In genomic region chr7:35255909-35256876, GRCh38 we compare ENCODE assay signal across 29 cellular contexts. TPM values are rescaled to one million over a fixed set of nuclear protein-coding genes. Genes with fewer than 3 reads are reported as not detected.
DNase-seq lines count a peak whose midpoint lies in the region; ATAC-seq and TF ChIP-seq lines count a peak whose summit lies in the region.
"Had no signal": no experiment of that assay in that cellular context is flagged by ENCODE, and none has a peak within 500 bp of the region (broad histone marks: within the 10 kb centered on the region; RNA-seq: fewer than 3 reads in every experiment).

No MANE protein-coding gene starts in this region.

- intact Hi-C loops in OCI-LY7 (cut with micrococcal nuclease; ENCODE audit: unreplicated experiment), result no loop called here

- no peak for ATAC-seq in activated T-cell treated with anti-CD3 and anti-CD28 coated beads, Interleukin-2, amount 50 U/mL, for 72 hours (replicated peaks in 1 of 2)
- ATAC-seq in GM21529 (IDR thresholded peaks at IDR 0.05; ENCODE audit: unreplicated experiment), result no peak
- ATAC-seq: activated naive CD4-positive, alpha-beta T cell treated with anti-CD3 and anti-CD28 coated beads, Interleukin-2, amount 50 U/mL, for 72 hours; esophagus mucosa; natural killer cell; SK-N-SH treated with all-trans-retinoic acid at 6 μM for 48 hours; stimulated activated effector memory CD8-positive, alpha-beta T cell treated with anti-CD3 and anti-CD28 coated beads, Interleukin-12 subunit alpha, Interleukin-12 subunit beta, amount 100 ng/mL, for 72 hours had no signal

- TF ChIP-seq CTCF in OCI-LY7 (conservative IDR thresholded peaks at IDR 0.05; ENCODE audit: low read length) (no peak), right atrium auricular region (IDR thresholded peaks at IDR 0.05) (no peak), osteoblast (IDR thresholded peaks at IDR 0.05; ENCODE audit: extremely low read depth, low read depth, low read length) (no peak)

- no peaks in the 10 kb centered on the region for H3K9me2 ChIP-seq in OCI-LY7 (ENCODE audit: insufficient read depth, low read length)

- peak overlapping the region in 1 of 2 donors; percentile 7 for H3K4me3 Mint-ChIP-seq in activated T-cell treated with anti-CD3 and anti-CD28 coated beads, Interleukin-2, amount 50 U/mL, for 72 hours
- no peak overlapping the region for H3K4me3 Mint-ChIP-seq in activated T-cell treated with anti-CD3 and anti-CD28 coated beads, Interleukin-2, amount 50 U/mL, for 24 hours
- H3K4me3 Mint-ChIP-seq: natural killer cell; stimulated activated effector memory CD8-positive, alpha-beta T cell treated with anti-CD3 and anti-CD28 coated beads, Interleukin-12 subunit alpha, Interleukin-12 subunit beta, amount 100 ng/mL, for 72 hours had no signal

- H3K36me3 Mint-ChIP-seq in activated T-cell treated with anti-CD3 and anti-CD28 coated beads, Interleukin-2, amount 50 U/mL, for 72 hours (ENCODE audit: insufficient read depth in 2 of 2), result peaks cover 1 to 3% of the 10 kb centered on the region in 2 donors
- H3K36me3 Mint-ChIP-seq in activated T-cell treated with anti-CD3 and anti-CD28 coated beads, Interleukin-2, amount 50 U/mL, for 24 hours (ENCODE audit: low read depth), result no peaks in the 10 kb centered on the region
- H3K36me3 Mint-ChIP-seq: mesothelial cell of epicardium, natural killer cell had no signal

- no peaks in the 10 kb centered on the region for H3K9me3 Mint-ChIP-seq in activated T-cell treated with anti-CD3 and anti-CD28 coated beads, Interleukin-2, amount 50 U/mL, for 72 hours
- peaks cover 3% of the 10 kb centered on the region for H3K9me3 Mint-ChIP-seq in activated T-cell treated with anti-CD3 and anti-CD28 coated beads, Interleukin-2, amount 50 U/mL, for 24 hours
- H3K9me3 Mint-ChIP-seq: activated naive CD4-positive, alpha-beta T cell treated with anti-CD3 and anti-CD28 coated beads, Interleukin-2, amount 50 U/mL, for 72 hours; mesothelial cell of epicardium; natural killer cell had no signal

- H3K4me2 ChIP-seq in OCI-LY7 (ENCODE audit: low read length) (no peak overlapping the region), osteoblast (ENCODE audit: insufficient read depth, low read length) (no peak overlapping the region)
- H3K4me2 ChIP-seq: BLaER1 had no signal

- H3K27ac Mint-ChIP-seq in activated T-cell treated with anti-CD3 and anti-CD28 coated beads, Interleukin-2, amount 50 U/mL, for 72 hours, result peak overlapping the region; percentile 40
- no peak overlapping the region for H3K27ac Mint-ChIP-seq in activated T-cell treated with anti-CD3 and anti-CD28 coated beads, Interleukin-2, amount 50 U/mL, for 24 hours
- H3K27ac Mint-ChIP-seq: natural killer cell; stimulated activated effector memory CD8-positive, alpha-beta T cell treated with anti-CD3 and anti-CD28 coated beads, Interleukin-12 subunit alpha, Interleukin-12 subunit beta, amount 100 ng/mL, for 72 hours had no signal

- no peaks in the 10 kb centered on the region for H3K36me3 ChIP-seq in OCI-LY7 (ENCODE audit: insufficient read depth, low read length)
- no peaks in the 10 kb centered on the region for H3K36me3 ChIP-seq in right atrium auricular region
- no peaks in the 10 kb centered on the region for H3K36me3 ChIP-seq in osteoblast (ENCODE audit: insufficient read depth, low read length)
- H3K36me3 ChIP-seq: ascending aorta, BLaER1, suprapubic skin had no signal

- no peak overlapping the region for H3K27ac ChIP-seq in OCI-LY7 (ENCODE audit: low read depth, low read length, poor library complexity, severe bottlenecking)
- peak overlapping the region; percentile 88 to 95 for H3K27ac ChIP-seq in right atrium auricular region
- no peak overlapping the region for H3K27ac ChIP-seq in osteoblast (ENCODE audit: low read depth, low read length)
- H3K27ac ChIP-seq: ascending aorta, BLaER1, RWPE1, suprapubic skin had no signal

- H4K20me1 ChIP-seq in OCI-LY7 (ENCODE audit: insufficient read depth, low read length) (no peaks in the 10 kb centered on the region), osteoblast (ENCODE audit: insufficient read depth, low read length) (no peaks in the 10 kb centered on the region)
- H4K20me1 ChIP-seq: BLaER1 had no signal

- peaks cover 84% of the 10 kb centered on the region for H3K27me3 Mint-ChIP-seq in activated T-cell treated with anti-CD3 and anti-CD28 coated beads, Interleukin-2, amount 50 U/mL, for 72 hours (ENCODE audit: low read depth)
- peaks cover 92% of the 10 kb centered on the region for H3K27me3 Mint-ChIP-seq in activated T-cell treated with anti-CD3 and anti-CD28 coated beads, Interleukin-2, amount 50 U/mL, for 24 hours

- H3K4me3 ChIP-seq in OCI-LY7 (ENCODE audit: low read depth, low read length, poor library complexity, severe bottlenecking), result no peak overlapping the region
- H3K4me3 ChIP-seq in right atrium auricular region, result peak overlapping the region; percentile 81 to 83
- no peak overlapping the region for H3K4me3 ChIP-seq in osteoblast (ENCODE audit: insufficient read depth, low read length)
- H3K4me3 ChIP-seq: ascending aorta, BLaER1, suprapubic skin had no signal

- no TSS peak for BruUV-seq in OCI-LY7 (replicated peaks; lab: Mats Ljungman, UMichigan)

- H3K9me3 ChIP-seq in OCI-LY7 (ENCODE audit: low read length) (no peaks in the 10 kb centered on the region), right atrium auricular region (no peaks in the 10 kb centered on the region), osteoblast (ENCODE audit: low read depth, low read length) (peaks cover 2% of the 10 kb centered on the region)
- H3K9me3 ChIP-seq: ascending aorta, Caco-2, suprapubic skin had no signal

- H3K27me3 ChIP-seq in right atrium auricular region (no peaks in the 10 kb centered on the region), osteoblast (ENCODE audit: insufficient read depth, low read length) (peaks cover 97% of the 10 kb centered on the region)

- CTCF ChIA-PET in OCI-LY7 (lab: Charles Lee; ENCODE audit: unreplicated experiment), result no interaction called here

- no peak for DNase-seq in activated T-cell treated with anti-CD3 and anti-CD28 coated beads, Interleukin-2, amount 50 U/mL, for 72 hours
- no peak for DNase-seq in activated T-cell treated with anti-CD3 and anti-CD28 coated beads, Interleukin-2, amount 50 U/mL, for 24 hours
- DNase-seq in OCI-LY7 (ENCODE audit: low spot score) (peak; percentile 13), right atrium auricular region (ENCODE audit: low spot score) (no peak), osteoblast (ENCODE audit: insufficient read length, low spot score, missing footprints) (peak; percentile 81), NCI-H146 (lab: John Stamatoyannopoulos, UW) (no peak)
- DNase-seq in activated CD8-positive, alpha-beta memory T cell treated with anti-CD3 and anti-CD28 coated beads, Interleukin-2, amount 50 U/mL, for 48 hours, result no peak
- DNase-seq: activated CD4-positive, CD25-positive, alpha-beta regulatory T cell; Caco-2; effector memory CD4-positive, alpha-beta T cell; IMR-90; natural killer cell; NCI-H1694 treated with DMSO at 0.1 percent for 48 hours; NCI-H2171 treated with DMSO at 0.1 percent for 48 hours; stimulated activated CD4-positive, alpha-beta T cell treated with anti-CD3 and anti-CD28 coated beads, Interleukin-1b, Interleukin-23, amount 100 ng/mL, for 48 hours; T1000 had no signal

- H3K4me1 Mint-ChIP-seq in activated T-cell treated with anti-CD3 and anti-CD28 coated beads, Interleukin-2, amount 50 U/mL, for 72 hours (ENCODE audit: low read depth), result peaks cover 32% of the 10 kb centered on the region
- peaks cover 23% of the 10 kb centered on the region for H3K4me1 Mint-ChIP-seq in activated T-cell treated with anti-CD3 and anti-CD28 coated beads, Interleukin-2, amount 50 U/mL, for 24 hours (ENCODE audit: low read depth)

- H3K79me2 ChIP-seq in OCI-LY7 (ENCODE audit: insufficient read depth, low read depth, low read length), result peaks cover 9% of the 10 kb centered on the region; the same call in 1 of the 2 replicates
- H3K79me2 ChIP-seq in osteoblast (ENCODE audit: insufficient read depth, low read length), result no peaks in the 10 kb centered on the region

- POLR2A ChIA-PET in OCI-LY7 (lab: Charles Lee), result interaction anchor here (0.6 to 1.4 kb wide), 2 partner anchors 11 kb away, joined by 4 to 9 read pairs; no protein-coding TSS in a partner anchor

- H3K4me1 ChIP-seq in OCI-LY7 (ENCODE audit: insufficient read depth, low read length, poor library complexity, severe bottlenecking), result peaks cover 3% of the 10 kb centered on the region
- H3K4me1 ChIP-seq in right atrium auricular region, result peaks cover 0 to 28% of the 10 kb centered on the region in 2 donors
- H3K4me1 ChIP-seq in osteoblast (ENCODE audit: insufficient read depth, low read length), result no peaks in the 10 kb centered on the region
- H3K4me1 ChIP-seq: ascending aorta, Caco-2 had no signal

- H2AFZ ChIP-seq in OCI-LY7 (ENCODE audit: low read length) (no peak overlapping the region), osteoblast (ENCODE audit: low read length) (no peak overlapping the region)

RNA-seq across cellular contexts. Expression of gene TBX20, which starts 2.3 kb away (rescaled TPM):
- total RNA-seq in activated T-cell treated with anti-CD3 and anti-CD28 coated beads, Interleukin-2, amount 50 U/mL, for 72 hours, result under 1 TPM in 1 of 2 donors, not detected in 1; 0.16 TPM
- 2.6 and 3.0 TPM in 2 replicates for total RNA-seq in OCI-LY7 (2014; rRNA removed; shearing (Covaris generic))
- total RNA-seq in OCI-LY7 (2022) (6.0 and 7.6 TPM in 2 replicates), right atrium auricular region (100 to 1,000 TPM; 132 to 140 TPM), osteoblast (not detected in 2 replicates)
- total RNA-seq: activated CD8-positive, alpha-beta memory T cell treated with anti-CD3 and anti-CD28 coated beads for 36 hours; activated naive CD4-positive, alpha-beta T cell treated with anti-CD3 and anti-CD28 coated beads, Interleukin-2, amount 50 U/mL, for 72 hours; ascending aorta; chondrocyte; esophagus mucosa; frontal cortex; natural killer cell; suprapubic skin had no signal

Comparison
In these comparisons a context has a peak if more than half of its experiments do, and no peak if none do; other contexts are left out.
1. DNase-seq: peak in OCI-LY7 (single experiment) and osteoblast (single experiment); none in activated T-cell treated with anti-CD3 and anti-CD28 coated beads, Interleukin-2, amount 50 U/mL, for 72 hours (0 of 2), activated T-cell treated with anti-CD3 and anti-CD28 coated beads, Interleukin-2, amount 50 U/mL, for 24 hours (single experiment), right atrium auricular region (single experiment), NCI-H146 (single experiment) and activated CD8-positive, alpha-beta memory T cell treated with anti-CD3 and anti-CD28 coated beads, Interleukin-2, amount 50 U/mL, for 48 hours (single experiment).
2. H3K27ac ChIP-seq: peak in right atrium auricular region (2 of 2); none in OCI-LY7 (single experiment) and osteoblast (single experiment).
3. H3K4me3 ChIP-seq: peak in right atrium auricular region (2 of 2); none in OCI-LY7 (single experiment) and osteoblast (single experiment).
4. RNA of gene TBX20, which starts 2.3 kb away (total RNA-seq): 132 to 140 TPM in right atrium auricular region; 2.6 to 7.6 TPM in OCI-LY7, 0.16 TPM in activated T-cell treated with anti-CD3 and anti-CD28 coated beads, Interleukin-2, amount 50 U/mL, for 72 hours and not detected in osteoblast; every median in the first group is over 10 times any median in the second.